ENCODE assay signal across 2 cellular contexts in genomic region chr6:115495184-115495583, GRCh38.
TF ChIP-seq lines count a peak whose summit lies in the region.

No MANE protein-coding gene starts in this region.

TF ChIP-seq in HEK293, 187 proteins besides CTCF, POLR2A, EP300 and RAD21 (continued from another document):
- no peak for TF ChIP-seq ZNF692 (tag by site-specific recombination; IDR thresholded peaks at IDR 0.05)
- no peak for TF ChIP-seq ZNF624 (tag by site-specific recombination; IDR thresholded peaks at IDR 0.05)
- no peak for TF ChIP-seq ZNF404 (tag by site-specific recombination; IDR thresholded peaks at IDR 0.05)
- TF ChIP-seq ZSCAN30 (tag by site-specific recombination; IDR thresholded peaks at IDR 0.05), result no peak

TF ChIP-seq in K562, 482 proteins besides CTCF, POLR2A, EP300 and RAD21 (continued from another document):
- no peak for TF ChIP-seq STAT6 (CRISPR knock-in tag; IDR thresholded peaks at IDR 0.05)
- TF ChIP-seq PREB (CRISPR knock-in tag; IDR thresholded peaks at IDR 0.05), result no peak
- peak; percentile 73 for TF ChIP-seq ZNF707 (CRISPR knock-in tag; conservative IDR thresholded peaks at IDR 0.05)
TF ChIP-seq in K562: peak in this region for 1.
